Comparison of ENCODE assay signal across 32 cellular contexts in the genomic region with DNA sequence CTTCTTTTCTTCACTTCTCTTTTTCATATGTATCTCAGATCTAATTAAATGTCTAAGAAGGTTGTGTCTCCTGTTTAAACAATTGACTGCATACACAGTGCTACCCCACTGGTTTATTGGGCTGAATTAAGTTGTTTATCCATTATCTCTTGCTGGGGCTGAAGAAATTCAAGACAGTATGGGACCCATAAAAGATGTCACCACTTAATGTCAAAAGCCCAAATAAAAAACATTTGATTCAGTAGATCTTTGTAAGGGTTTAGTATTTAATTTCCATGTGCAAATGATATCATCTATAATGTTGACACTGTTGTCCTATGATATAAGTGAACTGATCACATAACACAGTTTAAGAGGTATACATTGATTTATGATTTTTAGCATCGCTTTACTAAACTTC.
"Had no signal": no experiment of that assay in that cellular context is flagged by ENCODE, and none has a peak within 500 bp of the region (broad histone marks: within the 10 kb centered on the region; RNA-seq: fewer than 3 reads in every experiment).

No MANE protein-coding gene starts in this region.

- H3K4me3 Mint-ChIP-seq: activated CD8-positive, alpha-beta T cell treated with anti-CD3 and anti-CD28 coated beads for 36 hours; activated naive CD8-positive, alpha-beta T cell; activated T-cell treated with anti-CD3 and anti-CD28 coated beads, Interleukin-2, amount 50 U/mL, for 4 hours; activated T-helper 17 cell treated with anti-CD3 and anti-CD28 coated beads, Interleukin-2, amount 50 U/mL, for 72 hours; WTC11 had no signal

- H3K27me3 ChIP-seq: body of pancreas, esophagus squamous epithelium, gastroesophageal sphincter, heart right ventricle, hepatocyte had no signal

- H3K27ac ChIP-seq: body of pancreas, epithelial cell of prostate, esophagus squamous epithelium, gastroesophageal sphincter, heart right ventricle, hepatocyte, VCaP had no signal

- H3K4me1 ChIP-seq: body of pancreas, esophagus squamous epithelium, gastroesophageal sphincter, heart right ventricle had no signal

- H3K4me3 ChIP-seq: body of pancreas, esophagus squamous epithelium, gastroesophageal sphincter, heart right ventricle, hepatocyte had no signal

- H3K79me2 ChIP-seq: hepatocyte had no signal

- H3K9me3 ChIP-seq: body of pancreas, esophagus squamous epithelium, gastroesophageal sphincter had no signal

- H3K36me3 Mint-ChIP-seq: activated naive CD8-positive, alpha-beta T cell; WTC11 had no signal

- FAIRE-seq: colon, endometrium, endothelial cell of umbilical vein, TTC549 had no signal

- H3K9me3 Mint-ChIP-seq: activated CD8-positive, alpha-beta T cell treated with anti-CD3 and anti-CD28 coated beads for 36 hours; WTC11 had no signal

- DNase-seq: activated CD4-positive, alpha-beta T cell treated with anti-CD3 and anti-CD28 coated beads for 48 hours; activated CD4-positive, alpha-beta T cell treated with anti-CD3 and anti-CD28 coated beads, Interleukin-2, amount 50 U/mL, for 1 hour; activated CD4-positive, alpha-beta T cell treated with anti-CD3 and anti-CD28 coated beads, Interleukin-2, amount 50 U/mL, for 48 hours; activated CD8-positive, alpha-beta memory T cell treated with anti-CD3 and anti-CD28 coated beads for 24 hours; activated CD8-positive, alpha-beta T cell treated with anti-CD3 and anti-CD28 coated beads for 36 hours; activated effector memory CD4-positive, alpha-beta T cell treated with Interleukin-2 at 50 U/mL for 16 hours; activated gamma-delta T cell treated with Interleukin-2 at 50 U/mL for 16 hours; activated naive CD4-positive, alpha-beta T cell treated with anti-CD3 and anti-CD28 coated beads, Interleukin-2, amount 50 U/mL, for 16 hours; activated naive CD4-positive, alpha-beta T cell treated with Interleukin-2 at 50 U/mL for 16 hours; activated T-cell treated with anti-CD3 and anti-CD28 coated beads, Interleukin-2, amount 50 U/mL, for 4 hours; amniotic stem cell; anterior cingulate cortex; body of pancreas; caudate nucleus; cortex of kidney; dermis blood vessel endothelial cell; effector CD8-positive, alpha-beta T cell; esophagus squamous epithelium; foreskin melanocyte; heart right ventricle; T-helper 2 cell had no signal

- H3K27ac Mint-ChIP-seq: activated CD8-positive, alpha-beta T cell treated with anti-CD3 and anti-CD28 coated beads for 36 hours; activated naive CD8-positive, alpha-beta T cell; activated T-helper 17 cell treated with anti-CD3 and anti-CD28 coated beads, Interleukin-2, amount 50 U/mL, for 72 hours; WTC11 had no signal

- ATAC-seq: activated CD8-positive, alpha-beta T cell treated with anti-CD3 and anti-CD28 coated beads for 36 hours; activated T-cell treated with anti-CD3 and anti-CD28 coated beads, Interleukin-2, amount 50 U/mL, for 4 hours; activated T-helper 17 cell treated with anti-CD3 and anti-CD28 coated beads, Interleukin-2, amount 50 U/mL, for 72 hours; body of pancreas; gastroesophageal sphincter; heart right ventricle; WTC11 had no signal

- H3K27me3 Mint-ChIP-seq: activated CD8-positive, alpha-beta T cell treated with anti-CD3 and anti-CD28 coated beads for 36 hours; activated naive CD8-positive, alpha-beta T cell; activated T-helper 17 cell treated with anti-CD3 and anti-CD28 coated beads, Interleukin-2, amount 50 U/mL, for 72 hours had no signal

- H3K4me1 Mint-ChIP-seq: activated T-helper 17 cell treated with anti-CD3 and anti-CD28 coated beads, Interleukin-2, amount 50 U/mL, for 72 hours had no signal

- H3K4me2 ChIP-seq: hepatocyte had no signal

- H2AFZ ChIP-seq: hepatocyte had no signal

- H3K36me3 ChIP-seq: esophagus squamous epithelium, gastroesophageal sphincter, heart right ventricle had no signal
